11 cellular contexts compared by ENCODE assay signal in genomic region chr5:171966270-171966669, GRCh38. TPM values are rescaled to one million over a fixed set of nuclear protein-coding genes. Genes with fewer than 3 reads are reported as not detected.
A peak's percentile ranks its signal among the peaks of the same experiment; 100 is the strongest.
DNase-seq lines count a peak whose midpoint lies in the region; ATAC-seq and TF ChIP-seq lines count a peak whose summit lies in the region.
"Had no signal": no experiment of that assay in that cellular context is flagged by ENCODE, and none has a peak within 500 bp of the region (broad histone marks: within the 10 kb centered on the region; RNA-seq: fewer than 3 reads in every experiment).

No MANE protein-coding gene starts in this region.

- ATAC-seq in WTC11 (no peak), right cardiac atrium (peak; percentile 59 to 65), HG03432 (IDR thresholded peaks at IDR 0.05; ENCODE audit: unreplicated experiment) (no peak)
- peak; percentile 47 for ATAC-seq in stimulated activated naive CD8-positive, alpha-beta T cell treated with anti-CD3 and anti-CD28 coated beads, Interleukin-15, Interleukin-2, amounts not matched to agents 100 U/mL and 50 U/mL, for 24 hours

- H3K27me3 Mint-ChIP-seq in activated naive CD4-positive, alpha-beta T cell treated with anti-CD3 and anti-CD28 coated beads for 36 hours (ENCODE audit: low read depth), result no peaks in the 10 kb centered on the region
- no peaks in the 10 kb centered on the region for H3K27me3 Mint-ChIP-seq in WTC11 (ENCODE audit: low read depth)

- H3K36me3 Mint-ChIP-seq in activated naive CD4-positive, alpha-beta T cell treated with anti-CD3 and anti-CD28 coated beads for 36 hours (ENCODE audit: low read depth), result peaks cover 21% of the 10 kb centered on the region
- peaks cover 4% of the 10 kb centered on the region for H3K36me3 Mint-ChIP-seq in WTC11

- H3K4me1 ChIP-seq in right cardiac atrium (ENCODE audit: control insufficient read depth, insufficient read depth, low read length), result peaks cover 9% of the 10 kb centered on the region

- 40% methylated on average over 2 of the region's 2 CpGs for WGBS in right cardiac atrium

- in situ Hi-C loops in G401 (cut with HindIII; ENCODE audit: low sequenced_read_pairs), result no loop called here

- POLR2A ChIA-PET in WTC11 (lab: Charles Lee), result no interaction called here

- H3K27me3 ChIP-seq in right cardiac atrium (ENCODE audit: control insufficient read depth, insufficient read depth), result no peaks in the 10 kb centered on the region
- H3K27me3 ChIP-seq: vagina had no signal

- H3K4me1 Mint-ChIP-seq in activated naive CD4-positive, alpha-beta T cell treated with anti-CD3 and anti-CD28 coated beads for 36 hours (ENCODE audit: low read depth), result peaks cover 71% of the 10 kb centered on the region
- H3K4me1 Mint-ChIP-seq in WTC11, result peaks cover 72% of the 10 kb centered on the region

- no peak overlapping the region for H3K4me3 Mint-ChIP-seq in activated naive CD4-positive, alpha-beta T cell treated with anti-CD3 and anti-CD28 coated beads for 36 hours
- no peak overlapping the region for H3K4me3 Mint-ChIP-seq in WTC11

- no peaks in the 10 kb centered on the region for H3K9me3 ChIP-seq in right cardiac atrium (ENCODE audit: control insufficient read depth, low read length)
- H3K9me3 ChIP-seq: vagina had no signal

- H3K27ac ChIP-seq in right cardiac atrium (ENCODE audit: low read length), result no peak overlapping the region
- H3K27ac ChIP-seq: vagina had no signal

- no peak for TF ChIP-seq CTCF in WTC11 (IDR thresholded peaks at IDR 0.05)

- CTCF ChIA-PET in activated naive CD4-positive, alpha-beta T cell treated with anti-CD3 and anti-CD28 coated beads for 36 hours (lab: Charles Lee), result interaction anchor here (0.7 kb wide), 1 partner anchor 9 kb away, joined by 3 read pairs; no protein-coding TSS in a partner anchor
- CTCF ChIA-PET in WTC11 (lab: Charles Lee), result no interaction called here

- H3K27ac Mint-ChIP-seq in activated naive CD4-positive, alpha-beta T cell treated with anti-CD3 and anti-CD28 coated beads for 36 hours, result peak overlapping the region; percentile 79
- H3K27ac Mint-ChIP-seq in WTC11, result peak overlapping the region; percentile 69; the same call in 1 of the 2 replicates

- no peak for DNase-seq in activated naive CD4-positive, alpha-beta T cell treated with anti-CD3 and anti-CD28 coated beads for 36 hours
- no peak for DNase-seq in activated naive CD4-positive, alpha-beta T cell treated with Interleukin-2 at 50 U/mL for 16 hours
- DNase-seq in WTC11 (ENCODE audit: low spot score) (no peak), right cardiac atrium (no peak), epidermal melanocyte (ENCODE audit: insufficient read length, low spot score) (no peak), G401 (ENCODE audit: low spot score) (no peak)
- DNase-seq in stimulated activated naive CD8-positive, alpha-beta T cell treated with anti-CD3 and anti-CD28 coated beads, Interleukin-15, Interleukin-2, amounts not matched to agents 100 U/mL and 50 U/mL, for 24 hours, result no peak
- DNase-seq: NCI-H2171, nucleus accumbens had no signal

- H3K4me3 ChIP-seq in right cardiac atrium (ENCODE audit: low read length), result no peak overlapping the region
- H3K4me3 ChIP-seq: vagina had no signal

- intact Hi-C loops in activated naive CD4-positive, alpha-beta T cell treated with anti-CD3 and anti-CD28 coated beads for 36 hours (cut with micrococcal nuclease), result loop anchor here (1.0 kb wide), 1 partner anchor 19 kb away; no protein-coding TSS in a partner anchor
- intact Hi-C loops in right cardiac atrium (cut with DNase I), result no loop called here

- H3K9me3 Mint-ChIP-seq in activated naive CD4-positive, alpha-beta T cell treated with anti-CD3 and anti-CD28 coated beads for 36 hours, result peaks cover 7% of the 10 kb centered on the region
- H3K9me3 Mint-ChIP-seq in WTC11, result peaks cover 3% of the 10 kb centered on the region; the same call in 1 of the 2 replicates

TF ChIP-seq in WTC11, 78 proteins besides CTCF, POLR2A, EP300 and RAD21 (continues in another document):
- TF ChIP-seq, protein P1, sequence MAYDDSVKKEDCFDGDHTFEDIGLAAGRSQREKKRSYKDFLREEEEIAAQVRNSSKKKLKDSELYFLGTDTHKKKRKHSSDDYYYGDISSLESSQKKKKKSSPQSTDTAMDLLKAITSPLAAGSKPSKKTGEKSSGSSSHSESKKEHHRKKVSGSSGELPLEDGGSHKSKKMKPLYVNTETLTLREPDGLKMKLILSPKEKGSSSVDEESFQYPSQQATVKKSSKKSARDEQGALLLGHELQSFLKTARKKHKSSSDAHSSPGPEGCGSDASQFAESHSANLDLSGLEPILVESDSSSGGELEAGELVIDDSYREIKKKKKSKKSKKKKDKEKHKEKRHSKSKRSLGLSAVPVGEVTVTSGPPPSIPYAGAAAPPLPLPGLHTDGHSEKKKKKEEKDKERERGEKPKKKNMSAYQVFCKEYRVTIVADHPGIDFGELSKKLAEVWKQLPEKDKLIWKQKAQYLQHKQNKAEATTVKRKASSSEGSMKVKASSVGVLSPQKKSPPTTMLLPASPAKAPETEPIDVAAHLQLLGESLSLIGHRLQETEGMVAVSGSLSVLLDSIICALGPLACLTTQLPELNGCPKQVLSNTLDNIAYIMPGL (CRISPR knock-in tag; IDR thresholded peaks at IDR 0.05), result no peak
- TF ChIP-seq HMGA2 (CRISPR knock-in tag; IDR thresholded peaks at IDR 0.05), result no peak
- TF ChIP-seq ZNF263 (CRISPR knock-in tag; IDR thresholded peaks at IDR 0.05; ENCODE audit: low read depth), result no peak
- TF ChIP-seq IRF2 (CRISPR knock-in tag; IDR thresholded peaks at IDR 0.05; ENCODE audit: borderline replicate concordance, low read depth), result no peak
- TF ChIP-seq ZNF317 (CRISPR knock-in tag; IDR thresholded peaks at IDR 0.05; ENCODE audit: borderline replicate concordance, low read depth), result no peak
- no peak for TF ChIP-seq NFATC4 (CRISPR knock-in tag; IDR thresholded peaks at IDR 0.05)
- TF ChIP-seq, protein P2, sequence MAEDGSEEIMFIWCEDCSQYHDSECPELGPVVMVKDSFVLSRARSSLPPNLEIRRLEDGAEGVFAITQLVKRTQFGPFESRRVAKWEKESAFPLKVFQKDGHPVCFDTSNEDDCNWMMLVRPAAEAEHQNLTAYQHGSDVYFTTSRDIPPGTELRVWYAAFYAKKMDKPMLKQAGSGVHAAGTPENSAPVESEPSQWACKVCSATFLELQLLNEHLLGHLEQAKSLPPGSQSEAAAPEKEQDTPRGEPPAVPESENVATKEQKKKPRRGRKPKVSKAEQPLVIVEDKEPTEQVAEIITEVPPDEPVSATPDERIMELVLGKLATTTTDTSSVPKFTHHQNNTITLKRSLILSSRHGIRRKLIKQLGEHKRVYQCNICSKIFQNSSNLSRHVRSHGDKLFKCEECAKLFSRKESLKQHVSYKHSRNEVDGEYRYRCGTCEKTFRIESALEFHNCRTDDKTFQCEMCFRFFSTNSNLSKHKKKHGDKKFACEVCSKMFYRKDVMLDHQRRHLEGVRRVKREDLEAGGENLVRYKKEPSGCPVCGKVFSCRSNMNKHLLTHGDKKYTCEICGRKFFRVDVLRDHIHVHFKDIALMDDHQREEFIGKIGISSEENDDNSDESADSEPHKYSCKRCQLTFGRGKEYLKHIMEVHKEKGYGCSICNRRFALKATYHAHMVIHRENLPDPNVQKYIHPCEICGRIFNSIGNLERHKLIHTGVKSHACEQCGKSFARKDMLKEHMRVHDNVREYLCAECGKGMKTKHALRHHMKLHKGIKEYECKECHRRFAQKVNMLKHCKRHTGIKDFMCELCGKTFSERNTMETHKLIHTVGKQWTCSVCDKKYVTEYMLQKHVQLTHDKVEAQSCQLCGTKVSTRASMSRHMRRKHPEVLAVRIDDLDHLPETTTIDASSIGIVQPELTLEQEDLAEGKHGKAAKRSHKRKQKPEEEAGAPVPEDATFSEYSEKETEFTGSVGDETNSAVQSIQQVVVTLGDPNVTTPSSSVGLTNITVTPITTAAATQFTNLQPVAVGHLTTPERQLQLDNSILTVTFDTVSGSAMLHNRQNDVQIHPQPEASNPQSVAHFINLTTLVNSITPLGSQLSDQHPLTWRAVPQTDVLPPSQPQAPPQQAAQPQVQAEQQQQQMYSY (CRISPR knock-in tag; IDR thresholded peaks at IDR 0.05), result no peak
- TF ChIP-seq MAX (CRISPR knock-in tag; IDR thresholded peaks at IDR 0.05), result no peak
- TF ChIP-seq SMAD3 (CRISPR knock-in tag; IDR thresholded peaks at IDR 0.05; ENCODE audit: borderline replicate concordance), result no peak
- TF ChIP-seq EMX1 (CRISPR knock-in tag; IDR thresholded peaks at IDR 0.05), result no peak
- TF ChIP-seq, protein P3, sequence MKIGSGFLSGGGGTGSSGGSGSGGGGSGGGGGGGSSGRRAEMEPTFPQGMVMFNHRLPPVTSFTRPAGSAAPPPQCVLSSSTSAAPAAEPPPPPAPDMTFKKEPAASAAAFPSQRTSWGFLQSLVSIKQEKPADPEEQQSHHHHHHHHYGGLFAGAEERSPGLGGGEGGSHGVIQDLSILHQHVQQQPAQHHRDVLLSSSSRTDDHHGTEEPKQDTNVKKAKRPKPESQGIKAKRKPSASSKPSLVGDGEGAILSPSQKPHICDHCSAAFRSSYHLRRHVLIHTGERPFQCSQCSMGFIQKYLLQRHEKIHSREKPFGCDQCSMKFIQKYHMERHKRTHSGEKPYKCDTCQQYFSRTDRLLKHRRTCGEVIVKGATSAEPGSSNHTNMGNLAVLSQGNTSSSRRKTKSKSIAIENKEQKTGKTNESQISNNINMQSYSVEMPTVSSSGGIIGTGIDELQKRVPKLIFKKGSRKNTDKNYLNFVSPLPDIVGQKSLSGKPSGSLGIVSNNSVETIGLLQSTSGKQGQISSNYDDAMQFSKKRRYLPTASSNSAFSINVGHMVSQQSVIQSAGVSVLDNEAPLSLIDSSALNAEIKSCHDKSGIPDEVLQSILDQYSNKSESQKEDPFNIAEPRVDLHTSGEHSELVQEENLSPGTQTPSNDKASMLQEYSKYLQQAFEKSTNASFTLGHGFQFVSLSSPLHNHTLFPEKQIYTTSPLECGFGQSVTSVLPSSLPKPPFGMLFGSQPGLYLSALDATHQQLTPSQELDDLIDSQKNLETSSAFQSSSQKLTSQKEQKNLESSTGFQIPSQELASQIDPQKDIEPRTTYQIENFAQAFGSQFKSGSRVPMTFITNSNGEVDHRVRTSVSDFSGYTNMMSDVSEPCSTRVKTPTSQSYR (CRISPR knock-in tag; IDR thresholded peaks at IDR 0.05), result no peak

RNA-seq across cellular contexts. Expression of gene FBXW11, which starts 40.2 kb away (rescaled TPM):
- total RNA-seq in activated naive CD4-positive, alpha-beta T cell treated with anti-CD3 and anti-CD28 coated beads for 36 hours, result 10 to 100 TPM; 32.8 to 35.5 TPM
- total RNA-seq in WTC11 (2021), result 48.4 to 52.2 TPM (median 51.2 TPM) in 3 replicates
- total RNA-seq in right cardiac atrium, result 10 to 100 TPM; 62.3 to 70.7 (median 67.3) TPM
- 15.8 TPM for polyA plus RNA-seq in right cardiac atrium
- 35.4 and 68.7 TPM in 2 replicates for total RNA-seq in G401 (2014; rRNA removed; shearing (Covaris generic))

Comparison
In these comparisons a context has a peak if more than half of its experiments do, and no peak if none do; other contexts are left out.
1. ATAC-seq: peak in right cardiac atrium (2 of 2) and stimulated activated naive CD8-positive, alpha-beta T cell treated with anti-CD3 and anti-CD28 coated beads, Interleukin-15, Interleukin-2, amounts not matched to agents 100 U/mL and 50 U/mL, for 24 hours (single experiment); none in WTC11 (single experiment) and HG03432 (single experiment).